In the genomic region with DNA sequence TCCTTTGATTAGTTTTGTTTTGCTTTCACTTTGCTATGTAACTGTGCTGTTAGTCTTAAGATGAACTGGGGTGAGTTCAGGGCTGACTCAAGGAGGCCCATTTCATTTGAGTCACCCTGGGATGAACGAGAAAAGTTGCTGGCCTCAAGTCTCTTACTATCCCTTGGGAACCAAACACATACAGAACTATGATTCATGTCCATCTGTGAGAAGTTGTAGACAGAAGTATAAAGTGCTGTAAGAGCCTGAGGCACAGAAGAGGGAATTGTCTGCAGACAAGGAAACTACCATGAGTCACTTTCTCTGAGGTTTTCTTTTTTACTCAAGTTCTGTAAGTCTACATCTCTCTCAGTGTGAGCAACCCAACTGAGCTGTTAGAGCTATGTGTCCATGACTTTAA, we compare ENCODE assay signal across 9 cellular contexts.
DNase-seq lines count a peak whose midpoint lies in the region; ATAC-seq lines count a peak whose summit lies in the region.
"Had no signal": no experiment of that assay in that cellular context is flagged by ENCODE, and none has a peak within 500 bp of the region (broad histone marks: within the 10 kb centered on the region; RNA-seq: fewer than 3 reads in every experiment).

No MANE protein-coding gene starts in this region.

- H3K4me3 Mint-ChIP-seq in activated CD4-positive, alpha-beta memory T cell treated with anti-CD3 and anti-CD28 coated beads for 36 hours, result no peak overlapping the region
- H3K4me3 Mint-ChIP-seq in stimulated activated naive CD8-positive, alpha-beta T cell treated with anti-CD3 and anti-CD28 coated beads, Interleukin-15, Interleukin-2, amounts not matched to agents 100 ng/mL and 50 ng/mL, for 24 hours, result no peak overlapping the region

- H3K27ac Mint-ChIP-seq in activated CD4-positive, alpha-beta memory T cell treated with anti-CD3 and anti-CD28 coated beads for 36 hours, result no peak overlapping the region
- H3K27ac Mint-ChIP-seq in stimulated activated naive CD8-positive, alpha-beta T cell treated with anti-CD3 and anti-CD28 coated beads, Interleukin-15, Interleukin-2, amounts not matched to agents 100 ng/mL and 50 ng/mL, for 24 hours, result peak overlapping the region; percentile 47

- H3K27me3 Mint-ChIP-seq in activated CD4-positive, alpha-beta memory T cell treated with anti-CD3 and anti-CD28 coated beads for 36 hours, result no peaks in the 10 kb centered on the region
- H3K27me3 Mint-ChIP-seq in stimulated activated naive CD8-positive, alpha-beta T cell treated with anti-CD3 and anti-CD28 coated beads, Interleukin-15, Interleukin-2, amounts not matched to agents 100 ng/mL and 50 ng/mL, for 24 hours, result no peaks in the 10 kb centered on the region

- DNase-seq in AG08395 (ENCODE audit: low spot score), result peak; percentile 82
- peak; percentile 54 for DNase-seq in activated CD4-positive, alpha-beta memory T cell treated with anti-CD3 and anti-CD28 coated beads for 36 hours
- peak; percentile 63 for DNase-seq in glomerular endothelial cell (ENCODE audit: extremely low read depth, low read depth, low spot score)
- DNase-seq in C1 segment of cervical spinal cord (lab: John Stamatoyannopoulos, UW), result no peak
- DNase-seq in posterior vena cava (ENCODE audit: low spot score), result no peak

- POLR2A ChIA-PET in activated CD4-positive, alpha-beta memory T cell treated with anti-CD3 and anti-CD28 coated beads for 36 hours (lab: Charles Lee), result no interaction called here

- ATAC-seq in GM18873 (IDR thresholded peaks at IDR 0.05; ENCODE audit: low FRiP score, unreplicated experiment), result peak; percentile 83
- ATAC-seq in HG03066 (IDR thresholded peaks at IDR 0.05; ENCODE audit: low read depth, unreplicated experiment), result peak; percentile 87
- ATAC-seq: HCT116 had no signal

- CTCF ChIA-PET in activated CD4-positive, alpha-beta memory T cell treated with anti-CD3 and anti-CD28 coated beads for 36 hours (lab: Charles Lee), result no interaction called here

- intact Hi-C loops in activated CD4-positive, alpha-beta memory T cell treated with anti-CD3 and anti-CD28 coated beads for 36 hours (cut with micrococcal nuclease), result loop anchor here (1.0 kb wide), 2 partner anchors 46 to 179 kb away; no protein-coding TSS in a partner anchor
- intact Hi-C loops in posterior vena cava (cut with DNase I), result no loop called here

- H3K36me3 Mint-ChIP-seq in activated CD4-positive, alpha-beta memory T cell treated with anti-CD3 and anti-CD28 coated beads for 36 hours, result no peaks in the 10 kb centered on the region
- H3K36me3 Mint-ChIP-seq in stimulated activated naive CD8-positive, alpha-beta T cell treated with anti-CD3 and anti-CD28 coated beads, Interleukin-15, Interleukin-2, amounts not matched to agents 100 ng/mL and 50 ng/mL, for 24 hours (ENCODE audit: low read depth), result no peaks in the 10 kb centered on the region

- H3K4me1 Mint-ChIP-seq in activated CD4-positive, alpha-beta memory T cell treated with anti-CD3 and anti-CD28 coated beads for 36 hours (ENCODE audit: low read depth), result peaks cover 16% of the 10 kb centered on the region
- peaks cover 7% of the 10 kb centered on the region for H3K4me1 Mint-ChIP-seq in stimulated activated naive CD8-positive, alpha-beta T cell treated with anti-CD3 and anti-CD28 coated beads, Interleukin-15, Interleukin-2, amounts not matched to agents 100 ng/mL and 50 ng/mL, for 24 hours (ENCODE audit: low read depth)

- H3K9me3 Mint-ChIP-seq in activated CD4-positive, alpha-beta memory T cell treated with anti-CD3 and anti-CD28 coated beads for 36 hours, result no peaks in the 10 kb centered on the region
- H3K9me3 Mint-ChIP-seq in stimulated activated naive CD8-positive, alpha-beta T cell treated with anti-CD3 and anti-CD28 coated beads, Interleukin-15, Interleukin-2, amounts not matched to agents 100 ng/mL and 50 ng/mL, for 24 hours, result no peaks in the 10 kb centered on the region

Comparison
In these comparisons a context has a peak if more than half of its experiments do, and no peak if none do; other contexts are left out.
1. DNase-seq: peak in AG08395 (single experiment), activated CD4-positive, alpha-beta memory T cell treated with anti-CD3 and anti-CD28 coated beads for 36 hours (single experiment) and glomerular endothelial cell (single experiment); none in C1 segment of cervical spinal cord (0 of 14) and posterior vena cava (single experiment).